Comparison of ENCODE assay signal across 32 cellular contexts in the genomic region with DNA sequence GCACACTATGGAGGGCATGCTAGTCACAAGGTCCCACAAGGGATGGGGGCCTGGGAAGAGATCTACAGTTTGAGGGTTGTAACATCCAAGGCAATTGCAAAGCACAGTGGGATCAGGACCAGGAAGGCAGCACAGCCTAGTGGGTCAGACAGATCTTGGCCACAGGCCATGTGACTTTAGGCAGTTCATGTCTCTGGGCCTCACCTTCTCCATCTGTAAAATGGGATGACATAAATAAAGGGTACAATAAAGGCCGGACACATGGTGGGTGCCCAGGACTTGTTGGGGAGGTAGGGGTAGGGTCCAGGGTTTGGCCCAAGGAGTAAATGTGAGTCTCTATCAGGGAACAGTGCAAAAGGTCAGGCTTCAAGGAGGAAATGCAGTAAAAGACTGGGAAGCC. TPM values are rescaled to one million over a fixed set of nuclear protein-coding genes. Genes with fewer than 3 reads are reported as not detected.
DNase-seq lines count a peak whose midpoint lies in the region; ATAC-seq, FAIRE-seq and TF ChIP-seq lines count a peak whose summit lies in the region.
"Had no signal": no experiment of that assay in that cellular context is flagged by ENCODE, and none has a peak within 500 bp of the region (broad histone marks: within the 10 kb centered on the region; RNA-seq: fewer than 3 reads in every experiment).

No MANE protein-coding gene starts in this region.

- H3K4me3 Mint-ChIP-seq in H9 (no peak overlapping the region), osteocyte (ENCODE audit: unreplicated experiment) (no peak overlapping the region)
- H3K4me3 Mint-ChIP-seq: CD14-positive monocyte; CD4-positive, alpha-beta memory T cell; CD4-positive, CD25-positive, alpha-beta regulatory T cell; CD8-positive, alpha-beta memory T cell had no signal

- TF ChIP-seq EP300 in K562 (IDR thresholded peaks at IDR 0.05; ENCODE audit: low read length) = no peak

- no peak for TF ChIP-seq POLR2A in K562 (conservative IDR thresholded peaks at IDR 0.05)

- no peak overlapping the region for H2BK20ac ChIP-seq in H9 (ENCODE audit: low read depth, low read length, poor library complexity, severe bottlenecking)

- H3K9ac ChIP-seq in H9 (ENCODE audit: extremely low read depth, insufficient read length, low read length) (no peak overlapping the region), K562 (ENCODE audit: insufficient read depth in 1 of 2, low read depth in 2 of 2, low read length in 2 of 2) (no peak overlapping the region), mesendoderm (ENCODE audit: low read length) (no peak overlapping the region), neuronal stem cell (ENCODE audit: low read depth, low read length, poor library complexity) (no peak overlapping the region)
- H3K9ac ChIP-seq: BLaER1 had no signal

- no peak overlapping the region for H2BK15ac ChIP-seq in H9 (ENCODE audit: low read depth, low read length)
- H2BK15ac ChIP-seq in mesendoderm (replicated peaks; ENCODE audit: low read depth) = no peak overlapping the region
- H2BK15ac ChIP-seq in neuronal stem cell (ENCODE audit: low read length) = no peak overlapping the region

- H3K18ac ChIP-seq in H9 (ENCODE audit: insufficient read length, low read depth, low read length) (no peak overlapping the region), mesendoderm (ENCODE audit: low read length) (no peak overlapping the region), neuronal stem cell (ENCODE audit: low read length) (no peak overlapping the region)

- intact Hi-C loops in K562 (cut with micrococcal nuclease) = no loop called here

- no peak for TF ChIP-seq RAD21 in K562 (CRISPR knock-in tag; conservative IDR thresholded peaks at IDR 0.05 in 1 of 2, IDR thresholded peaks at IDR 0.05 in 1 of 2)

- H3K4me1 Mint-ChIP-seq in H9 (peaks cover 39 to 50% of the 10 kb centered on the region in 2 experiments), osteocyte (ENCODE audit: unreplicated experiment) (peaks cover 3% of the 10 kb centered on the region)
- H3K4me1 Mint-ChIP-seq: CD14-positive monocyte; CD4-positive, alpha-beta memory T cell; CD4-positive, CD25-positive, alpha-beta regulatory T cell; CD8-positive, alpha-beta memory T cell had no signal

- no peak for FAIRE-seq in K562 (lab: Jason Lieb, UNC)
- FAIRE-seq: A204.1, GM12878, GM12892, GM18507 had no signal

- H3K23ac ChIP-seq in H9 (ENCODE audit: insufficient read length, low read depth, low read length) (no peak overlapping the region), mesendoderm (ENCODE audit: low read length) (no peak overlapping the region), neuronal stem cell (ENCODE audit: low read depth, low read length, poor library complexity) (no peak overlapping the region)

- H3K79me1 ChIP-seq in H9 (ENCODE audit: insufficient read depth, low read depth, low read length, poor library complexity, severe bottlenecking) (no peaks in the 10 kb centered on the region), mesendoderm (ENCODE audit: low read length) (no peaks in the 10 kb centered on the region), neuronal stem cell (ENCODE audit: low read depth, low read length) (no peaks in the 10 kb centered on the region)

- H2AFZ ChIP-seq in H9 (ENCODE audit: low read length) (no peak overlapping the region), K562 (ENCODE audit: low read depth, low read length) (no peak overlapping the region), neuronal stem cell (ENCODE audit: low read length) (no peak overlapping the region)

- H3K27me3 Mint-ChIP-seq in H9 (ENCODE audit: low read depth) = peaks cover 11% of the 10 kb centered on the region
- no peaks in the 10 kb centered on the region for H3K27me3 Mint-ChIP-seq in osteocyte (ENCODE audit: unreplicated experiment)

- H3K4me2 ChIP-seq in H9 (ENCODE audit: insufficient read depth, insufficient read length, low read length) = no peak overlapping the region
- no peak overlapping the region for H3K4me2 ChIP-seq in K562 (ENCODE audit: insufficient read depth, low read length)
- H3K4me2 ChIP-seq in mesendoderm (ENCODE audit: low read length) = no peak overlapping the region
- no peak overlapping the region for H3K4me2 ChIP-seq in neuronal stem cell (ENCODE audit: insufficient read depth, low read length, poor library complexity, severe bottlenecking)
- H3K4me2 ChIP-seq: BLaER1 had no signal

- H2BK5ac ChIP-seq in H9 (ENCODE audit: insufficient read length, low read length) = no peak overlapping the region
- H2BK5ac ChIP-seq in mesendoderm (ENCODE audit: low read length) = no peak overlapping the region
- H2BK5ac ChIP-seq in neuronal stem cell (ENCODE audit: low read length) = no peak overlapping the region

- no peak overlapping the region for H4K8ac ChIP-seq in H9 (replicated peaks; ENCODE audit: insufficient read length, low read depth, low read length)
- H4K8ac ChIP-seq in mesendoderm (ENCODE audit: low read depth, low read length) = no peak overlapping the region
- no peak overlapping the region for H4K8ac ChIP-seq in neuronal stem cell (ENCODE audit: low read depth, low read length)

- DNase-seq in H9 = no peak
- DNase-seq in K562 (ENCODE audit: extremely low read depth in 1 of 4, low spot score in 3 of 4) = no peak
- DNase-seq in mesendoderm = no peak
- DNase-seq in neuronal stem cell (ENCODE audit: low spot score) = no peak
- no peak for DNase-seq in activated naive CD4-positive, alpha-beta T cell treated with Interleukin-2 at 50 U/mL for 16 hours
- no peak for DNase-seq in NCI-H1417 treated with DMSO at 0.1 percent for 48 hours (lab: John Stamatoyannopoulos, UW)
- DNase-seq in SJCRH30 = no peak
- no peak for DNase-seq in osteocyte (ENCODE audit: extremely low spot score, unreplicated experiment)
- DNase-seq: 8988T; ACHN; BE2C; C1 segment of cervical spinal cord; CD4-positive, alpha-beta memory T cell; CD4-positive, CD25-positive, alpha-beta regulatory T cell; CD8-positive, alpha-beta memory T cell; COR-L47; DMS 273 treated with DMSO at 0.1 percent for 48 hours; DMS153; DMS53; DMS79; DND-41; EL; GDM1 had no signal

- H3K23me2 ChIP-seq in H9 (ENCODE audit: insufficient read length, low read depth, low read length, poor library complexity, severe bottlenecking) = peaks cover 2% of the 10 kb centered on the region

- H2BK120ac ChIP-seq in H9 (ENCODE audit: low read depth, low read length, poor library complexity, severe bottlenecking) (no peak overlapping the region), mesendoderm (ENCODE audit: low read depth, low read length) (no peak overlapping the region), neuronal stem cell (ENCODE audit: low read depth, low read length) (no peak overlapping the region)

- H4K20me1 ChIP-seq in H9 (ENCODE audit: control insufficient read depth, insufficient read depth, insufficient read length) (no peaks in the 10 kb centered on the region), K562 (replicated peaks; ENCODE audit: control insufficient read depth, insufficient read depth, low read length) (no peaks in the 10 kb centered on the region)
- H4K20me1 ChIP-seq: BLaER1 had no signal

- H3K4me1 ChIP-seq in H9 (ENCODE audit: insufficient read depth, low read length) = peaks cover 19% of the 10 kb centered on the region
- no peaks in the 10 kb centered on the region for H3K4me1 ChIP-seq in K562 (replicated peaks in 1 of 2; ENCODE audit: control insufficient read depth in 2 of 2, insufficient read depth in 2 of 2, low read length in 2 of 2)
- peaks cover 21% of the 10 kb centered on the region for H3K4me1 ChIP-seq in mesendoderm (ENCODE audit: control insufficient read depth, low read depth, low read length)
- H3K4me1 ChIP-seq in neuronal stem cell (ENCODE audit: control insufficient read depth in 2 of 2, insufficient read depth in 1 of 2, low read depth in 1 of 2, low read length in 2 of 2) = peaks cover 0 to 29% of the 10 kb centered on the region in 2 donors
- no peaks in the 10 kb centered on the region for H3K4me1 ChIP-seq in SJCRH30
- H3K4me1 ChIP-seq: BE2C, BLaER1 had no signal

- POLR2A ChIA-PET in K562 (lab: Yijun Ruan, JAX) = no interaction called here

- no peak overlapping the region for H4K91ac ChIP-seq in H9 (ENCODE audit: insufficient read length, low read depth, low read length)
- no peak overlapping the region for H4K91ac ChIP-seq in neuronal stem cell (ENCODE audit: low read depth, low read length, poor library complexity)

- no peak overlapping the region for H3K56ac ChIP-seq in H9 (ENCODE audit: insufficient read length, low read depth, low read length)
- H3K56ac ChIP-seq in mesendoderm (ENCODE audit: low read length) = no peak overlapping the region

- in situ Hi-C loops in K562 (cut with MboI) = no loop called here

- no peak for TF ChIP-seq CTCF in H9 (conservative IDR thresholded peaks at IDR 0.05)
- TF ChIP-seq CTCF in K562 (IDR thresholded peaks at IDR 0.05 in 2 of 3, conservative IDR thresholded peaks at IDR 0.05 in 1 of 3; ENCODE audit: insufficient read depth in 2 of 3, low read depth in 1 of 3, low read length in 3 of 3) = no peak
- no peak for TF ChIP-seq CTCF in osteocyte (IDR thresholded peaks at IDR 0.05)

- no peaks in the 10 kb centered on the region for H3K27me3 ChIP-seq in H9 (ENCODE audit: insufficient read depth, low read length)
- H3K27me3 ChIP-seq in K562 (ENCODE audit: control insufficient read depth in 2 of 2, insufficient read depth in 2 of 2, low read length in 2 of 2) = no peaks in the 10 kb centered on the region
- H3K27me3 ChIP-seq in mesendoderm (ENCODE audit: insufficient read depth, low read length, poor library complexity) = no peaks in the 10 kb centered on the region
- H3K27me3 ChIP-seq in neuronal stem cell (ENCODE audit: control insufficient read depth in 3 of 3, insufficient read depth in 3 of 3, low read depth in 1 of 3, low read length in 3 of 3) = no peaks in the 10 kb centered on the region
- H3K27me3 ChIP-seq in SJCRH30 = no peaks in the 10 kb centered on the region; the same call in 1 of the 2 replicates
- H3K27me3 ChIP-seq: BE2C, BLaER1 had no signal

- CTCF ChIA-PET in K562 (lab: Yijun Ruan, JAX; ENCODE audit: low intra/inter-chr PET ratio) = no interaction called here

- H3K36me3 ChIP-seq in K562 (ENCODE audit: control insufficient read depth, insufficient read depth, low read length) (no peaks in the 10 kb centered on the region), mesendoderm (ENCODE audit: control insufficient read depth, insufficient read depth, low read length) (no peaks in the 10 kb centered on the region), neuronal stem cell (replicated peaks in 1 of 2; ENCODE audit: control insufficient read depth in 2 of 2, insufficient read depth in 2 of 2, low read length in 2 of 2) (no peaks in the 10 kb centered on the region), SJCRH30 (no peaks in the 10 kb centered on the region)
- H3K36me3 ChIP-seq: BE2C, BLaER1 had no signal

- H3K9me3 ChIP-seq in H9 (ENCODE audit: control insufficient read depth, low read depth, low read length) (no peaks in the 10 kb centered on the region), K562 (replicated peaks; ENCODE audit: control insufficient read depth, insufficient read depth, low read depth, low read length) (no peaks in the 10 kb centered on the region), neuronal stem cell (replicated peaks in 1 of 2; ENCODE audit: control insufficient read depth in 2 of 2, insufficient read depth in 1 of 2, low read depth in 1 of 2, low read length in 2 of 2) (no peaks in the 10 kb centered on the region), SJCRH30 (replicated peaks) (no peaks in the 10 kb centered on the region)
- H3K9me3 ChIP-seq: BE2C, BLaER1 had no signal

- H3T11ph ChIP-seq in H9 (ENCODE audit: low read length) = no peak overlapping the region

- H2AK5ac ChIP-seq in H9 (ENCODE audit: insufficient read length, low read length) = peak overlapping the region; percentile 19
- H2AK5ac ChIP-seq in mesendoderm (ENCODE audit: low read length) = peak overlapping the region; percentile 87
- peak overlapping the region; percentile 52 for H2AK5ac ChIP-seq in neuronal stem cell (ENCODE audit: low read depth, low read length)

- H2BK12ac ChIP-seq in H9 (ENCODE audit: insufficient read length, low read depth, low read length) (no peak overlapping the region), neuronal stem cell (ENCODE audit: low read length) (no peak overlapping the region)

- no peaks in the 10 kb centered on the region for H3K79me2 ChIP-seq in H9 (ENCODE audit: insufficient read depth, low read length)
- H3K79me2 ChIP-seq in K562 (ENCODE audit: control insufficient read depth, insufficient read depth, low read length) = no peaks in the 10 kb centered on the region
- no peaks in the 10 kb centered on the region for H3K79me2 ChIP-seq in mesendoderm (ENCODE audit: control insufficient read depth, insufficient read depth, low read length)

- H3K14ac ChIP-seq in H9 (ENCODE audit: insufficient read depth, low read length) = no peak overlapping the region
- H3K14ac ChIP-seq in neuronal stem cell (ENCODE audit: low read length) = no peak overlapping the region

- peaks cover 8 to 10% of the 10 kb centered on the region in 2 experiments; a peak in 4 of 5 replicates for H3K9me3 Mint-ChIP-seq in H9
- no peaks in the 10 kb centered on the region for H3K9me3 Mint-ChIP-seq in osteocyte (ENCODE audit: unreplicated experiment)

- no TSS peak for BruUV-seq in K562 (replicated peaks; lab: Mats Ljungman, UMichigan)

- H3K4ac ChIP-seq in H9 (ENCODE audit: low read depth, low read length) = no peak overlapping the region
- no peak overlapping the region for H3K4ac ChIP-seq in mesendoderm (ENCODE audit: low read depth, low read length)
- H3K4ac ChIP-seq in neuronal stem cell (ENCODE audit: low read length) = no peak overlapping the region

- H3K9me1 ChIP-seq in K562 (ENCODE audit: control insufficient read depth, insufficient read depth, low read length) = no peaks in the 10 kb centered on the region

- H3K27ac Mint-ChIP-seq in H9 (no peak overlapping the region), osteocyte (ENCODE audit: unreplicated experiment) (no peak overlapping the region)
- H3K27ac Mint-ChIP-seq: CD4-positive, alpha-beta memory T cell; CD4-positive, CD25-positive, alpha-beta regulatory T cell had no signal

- H3K36me3 Mint-ChIP-seq in H9 (ENCODE audit: insufficient read depth in 1 of 3, low read depth in 3 of 3) (peaks cover 1 to 8% (median 2%) of the 10 kb centered on the region in 3 experiments; a peak in 4 of 7 replicates), osteocyte (ENCODE audit: unreplicated experiment) (no peaks in the 10 kb centered on the region)
- H3K36me3 Mint-ChIP-seq: CD14-positive monocyte; CD4-positive, alpha-beta memory T cell; CD4-positive, CD25-positive, alpha-beta regulatory T cell; CD8-positive, alpha-beta memory T cell had no signal

- H4K5ac ChIP-seq in H9 (ENCODE audit: insufficient read length, low read depth, low read length) (no peak overlapping the region), mesendoderm (ENCODE audit: low read length) (no peak overlapping the region)

- WGBS in H9 (ENCODE audit: extremely low coverage, insufficient read length, low lambda C conversion rate) = no CpG with 5 or more reads among the region's 1 CpG
- 20% methylated on average over 1 of the region's 1 CpG for WGBS in K562 (ENCODE audit: insufficient coverage, low coverage, missing lambda C conversion rate)
- WGBS in mesendoderm (ENCODE audit: extremely low coverage, insufficient coverage, low lambda C conversion rate) = no CpG with 5 or more reads among the region's 1 CpG
- no CpG with 5 or more reads among the region's 1 CpG for WGBS in neuronal stem cell (ENCODE audit: extremely low coverage in 2 of 2, insufficient read length in 2 of 2, insufficient replicate concordance in 1 of 2), 2 donors

- H3K27ac ChIP-seq in H9 (ENCODE audit: insufficient read length, low read depth, low read length) (no peak overlapping the region), K562 (ENCODE audit: extremely low read depth, low read depth, low read length) (no peak overlapping the region), mesendoderm (ENCODE audit: low read depth, low read length) (no peak overlapping the region), neuronal stem cell (replicated peaks; ENCODE audit: low read length) (no peak overlapping the region), SJCRH30 (no peak overlapping the region)
- H3K27ac ChIP-seq: BLaER1 had no signal

- ATAC-seq in K562 = no peak
- ATAC-seq: GM12878 had no signal

- no peak overlapping the region for H3K4me3 ChIP-seq in K562
- H3K4me3 ChIP-seq in mesendoderm (ENCODE audit: low read length) = no peak overlapping the region
- H3K4me3 ChIP-seq in neuronal stem cell (ENCODE audit: low read length in 2 of 2) = no peak overlapping the region
- H3K4me3 ChIP-seq in SJCRH30 = no peak overlapping the region
- H3K4me3 ChIP-seq: BLaER1, GM12878 had no signal

RNA-seq across cellular contexts. Expression of a gene that starts 18.1 kb away (rescaled TPM):
- total RNA-seq in H9 (2021) = 5.2 and 6.2 TPM in 2 replicates
- not detected in 2 replicates for total RNA-seq in K562 (2011; cell fraction: chromatin; rRNA removed; ENCODE audit: low replicate concordance)
- not detected in 2 replicates for total RNA-seq in K562 (2011; cell fraction: nucleolus; rRNA removed)
- not detected in 2 replicates for total RNA-seq in K562 (2011; cell fraction: nucleoplasm; rRNA removed)
- total RNA-seq in K562 (2014; rRNA removed) = not detected in 2 replicates
- not detected in 2 replicates for total RNA-seq in K562 (2014; rRNA removed; fragmentation: Illumina TruSeq; extraction: Trizol)
- total RNA-seq in K562 (2015; rRNA removed; fragmentation: Illumina TruSeq; extraction: Trizol) = not detected in 2 replicates
- total RNA-seq in K562 (2021) = not detected in 2 replicates
- not detected in 2 replicates for polyA plus RNA-seq in K562 (2011; rRNA removed)
- polyA plus RNA-seq in K562 (2011; cell fraction: cytosol; rRNA removed) = not detected in 2 replicates
- not detected in 2 replicates for polyA plus RNA-seq in K562 (2011; cell fraction: nucleus; rRNA removed)
- polyA plus RNA-seq in K562 (2012) = not detected in 2 replicates
- not detected in 2 replicates for polyA plus RNA-seq in K562 (2014; fragmentation: Illumina TruSeq; extraction: Trizol)
- polyA plus RNA-seq in K562 (2014; fragmentation: Nextera tagmentation; extraction: Ambion mirVana) = not detected
- polyA plus RNA-seq in K562 (2014; rRNA removed) = not detected in 2 replicates
- polyA minus RNA-seq in K562 (2011; rRNA and poly(A)+ RNA removed) = not detected in 2 replicates
- not detected in 2 replicates for polyA minus RNA-seq in K562 (2011; cell fraction: cytosol; rRNA and poly(A)+ RNA removed)
- polyA minus RNA-seq in K562 (2011; cell fraction: nucleus; rRNA and poly(A)+ RNA removed) = not detected in 2 replicates
- polyA plus RNA-seq in mesendoderm (2013, experiment 1 of 2) = 3.6 TPM
- 3.7 TPM for polyA plus RNA-seq in mesendoderm (2013, experiment 2 of 2)
- polyA plus RNA-seq in neuronal stem cell (2013, experiment 1 of 2) = 5.2 TPM
- 5.5 TPM for polyA plus RNA-seq in neuronal stem cell (2013, experiment 2 of 2)
- total RNA-seq in SJCRH30 (2014; rRNA removed; shearing (Covaris generic)) = not detected in 2 replicates
- not detected in 2 replicates for total RNA-seq in osteocyte
- total RNA-seq: CD4-positive, alpha-beta memory T cell; CD4-positive, CD25-positive, alpha-beta regulatory T cell; CD8-positive, alpha-beta memory T cell; Daoy; G401; GM12878 had no signal
- polyA plus RNA-seq: AG04450; CD14-positive monocyte; CD4-positive, alpha-beta memory T cell; CD4-positive, CD25-positive, alpha-beta regulatory T cell; CD8-positive, alpha-beta memory T cell had no signal

Comparison
In these comparisons a context has a peak if more than half of its experiments do, and no peak if none do; other contexts are left out.
1. H2AK5ac ChIP-seq: peak in every context shown above with its lines; median percentile 87 in mesendoderm; 52 in neuronal stem cell; 19 in H9.